Comparison of ENCODE assay signal across 8 cellular contexts in genomic region chr6:159252955-159253508, GRCh38.
A peak's percentile ranks its signal among the peaks of the same experiment; 100 is the strongest.
DNase-seq lines count a peak whose midpoint lies in the region; ATAC-seq and TF ChIP-seq lines count a peak whose summit lies in the region.

No MANE protein-coding gene starts in this region.

- no peak overlapping the region for H3K9ac ChIP-seq in mesenchymal stem cell (ENCODE audit: low read length)

- no peak overlapping the region for H2BK5ac ChIP-seq in mesenchymal stem cell (ENCODE audit: low read depth, low read length, poor library complexity, severe bottlenecking)

- no peaks in the 10 kb centered on the region for H3K9me3 ChIP-seq in left ventricle myocardium inferior (replicated peaks)
- H3K9me3 ChIP-seq in mesenchymal stem cell (ENCODE audit: control insufficient read depth, low read length), result no peaks in the 10 kb centered on the region

- no peak overlapping the region for H3K14ac ChIP-seq in mesenchymal stem cell (ENCODE audit: low read length in 2 of 2)

- POLR2A ChIA-PET in GM10248 (lab: Yijun Ruan, JAX), result no interaction called here

- H3K27me3 ChIP-seq in left ventricle myocardium inferior (ENCODE audit: low read depth) (peaks cover 26% of the 10 kb centered on the region), mesenchymal stem cell (ENCODE audit: control insufficient read depth in 1 of 2, insufficient read depth in 1 of 2, low read length in 2 of 2) (no peaks in the 10 kb centered on the region)

- H2BK12ac ChIP-seq in mesenchymal stem cell (ENCODE audit: low read length in 2 of 2), result no peak overlapping the region

- ATAC-seq in HG02678 (IDR thresholded peaks at IDR 0.05; ENCODE audit: unreplicated experiment), result peak; percentile 64

- H3K4me1 ChIP-seq in left ventricle myocardium inferior (peaks cover 4% of the 10 kb centered on the region), mesenchymal stem cell (ENCODE audit: control insufficient read depth, insufficient read depth, low read depth, low read length) (no peaks in the 10 kb centered on the region)

- TF ChIP-seq CTCF in 22Rv1 (IDR thresholded peaks at IDR 0.05) (peak; percentile 85), GM10248 (IDR thresholded peaks at IDR 0.05; ENCODE audit: control extremely low read depth, extremely low read depth, low read depth, missing control alignments) (peak; percentile 34), WI38 (IDR thresholded peaks at IDR 0.05; ENCODE audit: low read depth, low read length) (peak; percentile 63), left ventricle myocardium inferior (IDR thresholded peaks at IDR 0.05; ENCODE audit: borderline replicate concordance) (peak; percentile 67)

- no peak overlapping the region for H3K27ac ChIP-seq in 22Rv1
- H3K27ac ChIP-seq in left ventricle myocardium inferior (replicated peaks), result no peak overlapping the region
- H3K27ac ChIP-seq in mesenchymal stem cell (ENCODE audit: low read length, poor library complexity, severe bottlenecking), result no peak overlapping the region

- 77% methylated on average over 10 of the region's 10 CpGs for WGBS in mesenchymal stem cell

- H2AFZ ChIP-seq in mesenchymal stem cell (ENCODE audit: low read depth, low read length), result no peak overlapping the region

- H4K91ac ChIP-seq in mesenchymal stem cell (ENCODE audit: low read length), result no peak overlapping the region

- H2AK5ac ChIP-seq in mesenchymal stem cell (ENCODE audit: low read length, severe bottlenecking), result no peak overlapping the region

- no peak overlapping the region for H3K4ac ChIP-seq in mesenchymal stem cell (ENCODE audit: low read depth in 1 of 2, low read length in 2 of 2)

- no peak overlapping the region for H2BK15ac ChIP-seq in mesenchymal stem cell (ENCODE audit: low read depth, poor library complexity, severe bottlenecking)

- H3K79me1 ChIP-seq in mesenchymal stem cell (replicated peaks; ENCODE audit: low read length, poor library complexity, severe bottlenecking), result no peaks in the 10 kb centered on the region

- no peak overlapping the region for H3K4me2 ChIP-seq in mesenchymal stem cell (ENCODE audit: low read length, poor library complexity, severe bottlenecking)

- no peaks in the 10 kb centered on the region for H3K36me3 ChIP-seq in left ventricle myocardium inferior
- H3K36me3 ChIP-seq in mesenchymal stem cell (ENCODE audit: control insufficient read depth in 1 of 2, insufficient read depth in 2 of 2, low read depth in 1 of 2, low read length in 2 of 2), result peaks cover 0 to 4% of the 10 kb centered on the region in 2 experiments

- H3K23ac ChIP-seq in mesenchymal stem cell (ENCODE audit: low read length in 2 of 2), result no peak overlapping the region

- H4K8ac ChIP-seq in mesenchymal stem cell (ENCODE audit: low read length), result no peak overlapping the region

- intact Hi-C loops in left ventricle myocardium inferior (cut with micrococcal nuclease), result no loop called here

- H2BK120ac ChIP-seq in mesenchymal stem cell (ENCODE audit: low read depth, low read length), result no peak overlapping the region

- DNase-seq in GM10248 (ENCODE audit: extremely low spot score), result peak; percentile 63
- peak; percentile 73 to 78 for DNase-seq in NCI-H187 (lab: John Stamatoyannopoulos, UW)
- DNase-seq in left ventricle myocardium inferior, result no peak
- DNase-seq in skeletal muscle cell (ENCODE audit: low read depth), result peak; percentile 7
- no peak for DNase-seq in mesenchymal stem cell

- CTCF ChIA-PET in GM10248 (lab: Yijun Ruan, JAX), result interaction anchor here (0.7 to 3.0 kb wide), 57 partner anchors 9 to 1203 kb away, joined by 3 to 31 read pairs (median 4); no protein-coding TSS in a partner anchor

- H3K4me3 ChIP-seq in WI38 (ENCODE audit: low read depth, low read length) (peak overlapping the region; percentile 40), left ventricle myocardium inferior (no peak overlapping the region), skeletal muscle cell (ENCODE audit: low read depth, low read length) (peak overlapping the region; percentile 15), mesenchymal stem cell (ENCODE audit: insufficient read depth in 1 of 2, low read depth in 1 of 2, low read length in 2 of 2) (no peak overlapping the region)

- H3K18ac ChIP-seq in mesenchymal stem cell (ENCODE audit: low read depth in 1 of 2, low read length in 2 of 2), result no peak overlapping the region

Comparison
In these comparisons a context has a peak if more than half of its experiments do, and no peak if none do; other contexts are left out.
1. CTCF ChIP-seq: peak in every context shown above with its lines; median percentile 85 in 22Rv1; 67 in left ventricle myocardium inferior; 63 in WI38; 34 in GM10248.
2. DNase-seq: peak in GM10248 (single experiment), NCI-H187 (2 of 2) and skeletal muscle cell (single experiment); none in left ventricle myocardium inferior (single experiment) and mesenchymal stem cell (single experiment).
3. H3K4me3 ChIP-seq: peak in WI38 (single experiment) and skeletal muscle cell (single experiment); none in left ventricle myocardium inferior (single experiment) and mesenchymal stem cell (0 of 2).